9 cellular contexts compared by ENCODE assay signal in the genomic region with DNA sequence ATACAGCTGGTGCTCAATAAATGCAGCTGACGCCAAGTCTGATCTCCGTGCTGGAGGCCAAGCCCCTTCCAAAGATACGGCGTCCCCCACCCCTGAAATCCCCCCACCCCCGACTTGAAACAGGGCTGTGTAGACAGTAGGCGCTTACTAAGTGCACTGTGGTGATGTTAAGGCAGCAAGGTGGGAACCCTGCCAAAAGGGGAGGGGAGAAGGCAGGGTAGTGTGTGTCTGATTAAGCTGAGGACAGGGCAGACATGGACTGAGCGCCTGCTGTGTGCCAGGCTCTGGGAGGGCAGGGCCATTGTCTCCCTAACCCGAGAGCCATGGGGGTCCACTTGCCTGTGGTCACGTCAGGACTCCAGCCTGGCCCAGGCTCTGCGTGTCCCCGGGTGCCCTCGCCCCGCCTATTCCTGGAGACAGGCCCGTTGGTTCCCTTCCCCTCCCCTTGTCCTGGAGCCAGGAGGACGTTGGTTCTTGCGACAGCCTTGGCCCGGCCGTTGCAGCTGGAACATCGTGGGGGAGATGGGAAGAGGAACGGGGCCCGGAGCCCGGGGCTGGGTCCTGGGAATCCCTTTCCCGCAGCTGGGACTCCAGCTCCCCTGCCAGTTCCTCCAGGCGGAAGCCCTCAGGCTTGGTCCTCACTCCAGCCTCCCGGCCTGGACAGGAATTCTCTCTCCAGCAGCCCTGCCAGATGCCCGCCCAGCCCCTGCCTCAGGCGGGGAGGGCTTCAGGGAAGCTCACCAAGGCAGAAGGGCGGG. TPM values are rescaled to one million over a fixed set of nuclear protein-coding genes. Genes with fewer than 3 reads are reported as not detected.
DNase-seq lines count a peak whose midpoint lies in the region; ATAC-seq and TF ChIP-seq lines count a peak whose summit lies in the region.
"Had no signal": no experiment of that assay in that cellular context is flagged by ENCODE, and none has a peak within 500 bp of the region (broad histone marks: within the 10 kb centered on the region; RNA-seq: fewer than 3 reads in every experiment).

No MANE protein-coding gene starts in this region.

- no peaks in the 10 kb centered on the region; the same call in 1 of the 2 replicates for H3K4me1 ChIP-seq in SJCRH30

- ATAC-seq in HG03520 (IDR thresholded peaks at IDR 0.05; ENCODE audit: unreplicated experiment) (no peak), GM21737 (IDR thresholded peaks at IDR 0.05; ENCODE audit: unreplicated experiment) (no peak)

- peak; percentile 71 for DNase-seq in NCI-H748 (lab: John Stamatoyannopoulos, UW; ENCODE audit: unreplicated experiment)
- no peak for DNase-seq in NCI-H748 treated with DMSO at 0.1 percent for 48 hours (lab: John Stamatoyannopoulos, UW)
- peak; percentile 82 to 83 for DNase-seq in SJCRH30
- DNase-seq in foreskin fibroblast, result peak; percentile 84 to 94
- peak; percentile 68 for DNase-seq in retina
- DNase-seq in amniotic stem cell (lab: John Stamatoyannopoulos, UW), result no peak

- no peaks in the 10 kb centered on the region for H3K36me3 ChIP-seq in SJCRH30

- H3K27me3 ChIP-seq in SJCRH30, result peaks cover 20% of the 10 kb centered on the region

- TF ChIP-seq CTCF in foreskin fibroblast (IDR thresholded peaks at IDR 0.05; ENCODE audit: low read depth, low read length), result no peak

- no peaks in the 10 kb centered on the region for H3K9me3 ChIP-seq in SJCRH30 (replicated peaks)

- H3K27ac ChIP-seq in SJCRH30, result no peak overlapping the region

- H3K4me3 ChIP-seq in SJCRH30 (no peak overlapping the region), foreskin fibroblast (ENCODE audit: low read depth in 1 of 2, low read length in 2 of 2) (peak overlapping the region in 1 of 2 donors; percentile 39)

RNA-seq across cellular contexts. Expression of a gene that starts 1.7 kb away (rescaled TPM):
- total RNA-seq in SJCRH30 (2014; rRNA removed; shearing (Covaris generic)), result not detected in 2 replicates
- total RNA-seq: neural crest cell had no signal

RNA-seq across cellular contexts. Expression of a gene that starts 9.1 kb away (rescaled TPM):
- total RNA-seq in SJCRH30 (2014; rRNA removed; shearing (Covaris generic)), result 0.08 and 0.18 TPM in 2 replicates
- total RNA-seq: neural crest cell had no signal

RNA-seq across cellular contexts. Expression of a gene that starts 9.6 kb away (rescaled TPM):
- total RNA-seq in SJCRH30 (2014; rRNA removed; shearing (Covaris generic)), result not detected in 2 replicates
- total RNA-seq: neural crest cell had no signal

RNA-seq across cellular contexts. Expression of a gene that starts 22.8 kb away (rescaled TPM):
- total RNA-seq in SJCRH30 (2014; rRNA removed; shearing (Covaris generic)), result not detected in 2 replicates

RNA-seq across cellular contexts. Expression of a gene that starts 28.6 kb away (rescaled TPM):
- total RNA-seq in SJCRH30 (2014; rRNA removed; shearing (Covaris generic)), result not detected in 2 replicates

Comparison
In these comparisons a context has a peak if more than half of its experiments do, and no peak if none do; other contexts are left out.
1. DNase-seq: peak in NCI-H748 (single experiment), SJCRH30 (2 of 2), foreskin fibroblast (2 of 2) and retina (single experiment); none in NCI-H748 treated with DMSO at 0.1 percent for 48 hours (single experiment) and amniotic stem cell (single experiment).